In the genomic region with DNA sequence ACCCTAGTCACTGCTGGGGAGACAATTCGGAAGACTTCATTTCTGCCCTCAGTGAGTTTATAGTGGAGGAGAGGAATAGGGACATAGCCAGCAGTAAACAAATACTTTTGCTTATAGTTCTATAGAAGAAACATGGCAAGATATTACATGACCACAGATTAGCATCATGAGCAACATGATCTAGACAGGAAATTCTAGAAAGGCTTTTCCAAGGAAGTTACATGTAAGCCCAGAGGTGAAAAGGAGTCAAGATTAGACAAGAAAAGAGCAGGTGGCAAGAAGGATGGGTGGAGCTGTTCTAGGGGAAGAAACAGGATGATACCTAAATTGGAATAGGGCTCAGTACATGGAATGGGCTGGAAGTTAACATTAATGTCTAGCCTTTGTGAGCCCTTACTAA, we compare ENCODE assay signal across 23 cellular contexts.
"Had no signal": no experiment of that assay in that cellular context is flagged by ENCODE, and none has a peak within 500 bp of the region (broad histone marks: within the 10 kb centered on the region; RNA-seq: fewer than 3 reads in every experiment).

No MANE protein-coding gene starts in this region.

- H2AFZ ChIP-seq: hepatocyte had no signal

- H3K9me3 ChIP-seq: heart right ventricle, left lung, lower lobe of right lung, ovary, right atrium auricular region, right lobe of liver, suprapubic skin, thoracic aorta, tibial artery, upper lobe of right lung had no signal

- ATAC-seq: heart right ventricle; left colon; natural killer cell treated with Interleukin-12 subunit alpha and Interleukin-12 subunit beta and Interleukin-15 and Interleukin-18, amount 100 ng/mL, for 72 hours; right lobe of liver; stimulated activated effector memory CD8-positive, alpha-beta T cell treated with anti-CD3 and anti-CD28 coated beads, Interleukin-12 subunit alpha, Interleukin-12 subunit beta, amount 100 ng/mL, for 72 hours; upper lobe of right lung had no signal

- H3K27me3 ChIP-seq: heart right ventricle, hepatocyte, left lung, ovary, right atrium auricular region, right lobe of liver, suprapubic skin, tibial artery, upper lobe of right lung had no signal

- H3K4me2 ChIP-seq: hepatocyte had no signal

- FAIRE-seq: kidney, urothelium cell line had no signal

- H3K79me2 ChIP-seq: hepatocyte had no signal

- DNase-seq: heart right ventricle; kidney; left colon; left lung; lower lobe of right lung; mammary epithelial cell; naive B cell; ovary; right lobe of liver; stimulated activated CD4-positive, alpha-beta T cell treated with anti-CD3 and anti-CD28 coated beads, Interleukin-12 subunit alpha, Interleukin-12 subunit beta, amount 100 ng/mL, for 4 hours; stimulated activated CD4-positive, alpha-beta T cell treated with anti-CD3 and anti-CD28 coated beads, Interleukin-15, amount 100 ng/mL, for 24 hours; stimulated activated CD4-positive, alpha-beta T cell treated with anti-CD3 and anti-CD28 coated beads, Interleukin-2, amount 100 ng/mL, for 24 hours; stimulated activated CD4-positive, alpha-beta T cell treated with anti-CD3 and anti-CD28 coated beads, Interleukin-4, amount 100 ng/mL, for 24 hours; stimulated activated naive CD4-positive, alpha-beta T cell; tibial artery; upper lobe of right lung had no signal

- H3K4me1 ChIP-seq: right atrium auricular region, right lobe of liver, tibial artery had no signal

- H3K36me3 ChIP-seq: heart right ventricle, left lung, lower lobe of right lung, ovary, right atrium auricular region, right lobe of liver, suprapubic skin, thoracic aorta, tibial artery, upper lobe of right lung had no signal

- H3K4me3 ChIP-seq: heart right ventricle, hepatocyte, left lung, lower lobe of right lung, ovary, right atrium auricular region, right lobe of liver, suprapubic skin, thoracic aorta, tibial artery, upper lobe of right lung had no signal

- H3K27ac ChIP-seq: heart right ventricle, hepatocyte, lower lobe of right lung, ovary, right atrium auricular region, right lobe of liver, suprapubic skin, thoracic aorta, tibial artery had no signal
